In genomic region chr3:102038477-102039142, GRCh38 we compare ENCODE assay signal across 12 cellular contexts.
DNase-seq lines count a peak whose midpoint lies in the region; ATAC-seq and TF ChIP-seq lines count a peak whose summit lies in the region.
"Had no signal": no experiment of that assay in that cellular context is flagged by ENCODE, and none has a peak within 500 bp of the region (broad histone marks: within the 10 kb centered on the region; RNA-seq: fewer than 3 reads in every experiment).

No MANE protein-coding gene starts in this region.

- no peaks in the 10 kb centered on the region for H3K4me1 ChIP-seq in upper lobe of right lung
- H3K4me1 ChIP-seq: gastrocnemius medialis had no signal

- H3K36me3 ChIP-seq in upper lobe of right lung = no peaks in the 10 kb centered on the region
- H3K36me3 ChIP-seq: gastrocnemius medialis had no signal

- no peaks in the 10 kb centered on the region for H3K27me3 Mint-ChIP-seq in activated T-cell treated with anti-CD3 and anti-CD28 coated beads, Interleukin-2, amount 50 U/mL, for 72 hours (ENCODE audit: low read depth)

- H3K27ac Mint-ChIP-seq in activated T-cell treated with anti-CD3 and anti-CD28 coated beads, Interleukin-2, amount 50 U/mL, for 72 hours = peak overlapping the region; percentile 49
- H3K27ac Mint-ChIP-seq: natural killer cell treated with Interleukin-12 subunit alpha and Interleukin-12 subunit beta and Interleukin-15 and Interleukin-18, amount 100 ng/mL, for 72 hours had no signal

- no peak overlapping the region for H3K4me3 Mint-ChIP-seq in activated T-cell treated with anti-CD3 and anti-CD28 coated beads, Interleukin-2, amount 50 U/mL, for 72 hours
- H3K4me3 Mint-ChIP-seq: natural killer cell treated with Interleukin-12 subunit alpha and Interleukin-12 subunit beta and Interleukin-15 and Interleukin-18, amount 100 ng/mL, for 72 hours had no signal

- no peaks in the 10 kb centered on the region for H3K27me3 ChIP-seq in upper lobe of right lung
- H3K27me3 ChIP-seq: gastrocnemius medialis had no signal

- H3K4me1 Mint-ChIP-seq in activated T-cell treated with anti-CD3 and anti-CD28 coated beads, Interleukin-2, amount 50 U/mL, for 72 hours (ENCODE audit: low read depth) = no peaks in the 10 kb centered on the region

- no peak overlapping the region for H3K4me3 ChIP-seq in upper lobe of right lung
- H3K4me3 ChIP-seq: gastrocnemius medialis had no signal

- H3K36me3 Mint-ChIP-seq in activated T-cell treated with anti-CD3 and anti-CD28 coated beads, Interleukin-2, amount 50 U/mL, for 72 hours (ENCODE audit: insufficient read depth in 2 of 2) = peaks cover 11 to 35% of the 10 kb centered on the region in 2 donors

- no peak for DNase-seq in activated T-cell treated with anti-CD3 and anti-CD28 coated beads, Interleukin-2, amount 50 U/mL, for 72 hours
- DNase-seq in activated T-cell treated with anti-CD3 and anti-CD28 coated beads for 4 hours (no peak), NAMALWA (ENCODE audit: low spot score) (peak; percentile 43), upper lobe of right lung (no peak), activated gamma-delta T cell treated with Interleukin-2 at 50 U/mL for 16 hours (no peak), NCI-H82 (lab: John Stamatoyannopoulos, UW) (no peak), LoVo (ENCODE audit: low spot score) (no peak)
- DNase-seq: 8988T, gastrocnemius medialis, NCI-H1417 treated with DMSO at 0.1 percent for 48 hours had no signal

- H3K27ac ChIP-seq in upper lobe of right lung = peak overlapping the region; percentile 44
- H3K27ac ChIP-seq: gastrocnemius medialis had no signal

- TF ChIP-seq CTCF in upper lobe of right lung (IDR thresholded peaks at IDR 0.05) = no peak

- intact Hi-C loops in upper lobe of right lung (cut with DNase I) = no loop called here

- no peaks in the 10 kb centered on the region for H3K9me3 ChIP-seq in upper lobe of right lung
- H3K9me3 ChIP-seq: gastrocnemius medialis had no signal

- peaks cover 13% of the 10 kb centered on the region in 2 donors for H3K9me3 Mint-ChIP-seq in activated T-cell treated with anti-CD3 and anti-CD28 coated beads, Interleukin-2, amount 50 U/mL, for 72 hours

- ATAC-seq in activated T-cell treated with anti-CD3 and anti-CD28 coated beads, Interleukin-2, amount 50 U/mL, for 72 hours (replicated peaks in 1 of 2) = no peak
- ATAC-seq in HG02870 (IDR thresholded peaks at IDR 0.05; ENCODE audit: unreplicated experiment) (peak; percentile 66), upper lobe of right lung (peak; percentile 94)
- ATAC-seq: gastrocnemius medialis; natural killer cell treated with Interleukin-12 subunit alpha and Interleukin-12 subunit beta and Interleukin-15 and Interleukin-18, amount 100 ng/mL, for 72 hours had no signal

Comparison
In these comparisons a context has a peak if more than half of its experiments do, and no peak if none do; other contexts are left out.
1. ATAC-seq: peak in HG02870 (single experiment) and upper lobe of right lung (single experiment); none in activated T-cell treated with anti-CD3 and anti-CD28 coated beads, Interleukin-2, amount 50 U/mL, for 72 hours (0 of 2).